In the genomic region with DNA sequence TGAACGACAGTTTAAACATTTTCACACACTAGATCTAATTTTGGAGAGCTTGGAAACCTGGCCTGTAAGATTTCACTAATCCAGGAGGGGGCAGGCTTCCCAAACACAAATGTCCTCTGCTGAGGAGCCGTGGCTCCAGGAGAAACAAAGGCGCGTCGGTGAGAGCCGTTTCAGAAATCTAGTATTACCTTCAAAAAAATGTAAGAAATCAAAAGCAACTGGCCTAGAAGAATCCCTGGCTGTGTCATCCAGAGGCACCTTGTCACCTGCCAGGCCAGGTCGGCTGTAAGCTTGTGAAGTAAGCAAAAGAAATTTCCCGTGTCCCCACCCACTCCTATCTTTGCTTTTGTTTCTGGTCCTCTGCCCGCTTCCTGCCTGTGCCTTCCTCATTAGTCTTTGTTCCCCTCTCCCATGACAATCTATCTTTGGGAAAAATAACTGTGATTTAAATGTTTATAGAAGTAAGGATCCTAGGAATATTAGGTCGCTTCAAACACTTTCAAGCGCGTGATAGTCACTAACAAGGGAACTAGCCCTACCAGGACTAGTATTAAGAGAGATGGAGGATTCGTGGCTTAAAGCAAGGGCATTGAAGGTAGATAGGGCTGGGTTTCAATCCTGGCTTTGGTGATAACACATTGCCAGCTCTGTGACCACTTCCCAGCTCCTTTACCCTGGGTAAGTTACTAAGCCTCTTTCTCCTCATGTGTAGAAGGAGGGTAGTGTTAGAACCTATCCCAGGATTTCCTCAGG, we compare ENCODE assay signal across 8 cellular contexts.
A peak's percentile ranks its signal among the peaks of the same experiment; 100 is the strongest.
DNase-seq lines count a peak whose midpoint lies in the region; ATAC-seq and TF ChIP-seq lines count a peak whose summit lies in the region.

No MANE protein-coding gene starts in this region.

- H3K9me3 Mint-ChIP-seq in activated T-helper 17 cell treated with anti-CD3 and anti-CD28 coated beads, Interleukin-2, amount 50 U/mL, for 72 hours = no peaks in the 10 kb centered on the region

- peaks cover 7% of the 10 kb centered on the region for H3K4me1 Mint-ChIP-seq in activated T-helper 17 cell treated with anti-CD3 and anti-CD28 coated beads, Interleukin-2, amount 50 U/mL, for 72 hours

- no peaks in the 10 kb centered on the region for H3K9me3 ChIP-seq in HUES6 (ENCODE audit: control insufficient read depth, insufficient read depth, low read depth, low read length)
- no peaks in the 10 kb centered on the region for H3K9me3 ChIP-seq in PC-9 (ENCODE audit: insufficient read depth, low read depth)
- H3K9me3 ChIP-seq in neuron (ENCODE audit: low read length) = peaks cover 4% of the 10 kb centered on the region

- peak overlapping the region; percentile 81 for H3K27ac Mint-ChIP-seq in activated T-helper 17 cell treated with anti-CD3 and anti-CD28 coated beads, Interleukin-2, amount 50 U/mL, for 72 hours

- POLR2A ChIA-PET in PC-9 (lab: Charles Lee; ENCODE audit: unreplicated experiment) = interaction anchor here (0.7 kb wide), 1 partner anchor 228 kb away, joined by 8 read pairs; no protein-coding TSS in a partner anchor

- H3K27ac ChIP-seq in HUES6 (ENCODE audit: low read depth, low read length) = peak overlapping the region; percentile 21; the same call in 1 of the 2 replicates
- H3K27ac ChIP-seq in PC-9 = no peak overlapping the region

- CTCF ChIA-PET in PC-9 (lab: Charles Lee) = interaction anchor here (0.5 to 0.7 kb wide), 2 partner anchors 490 to 573 kb away, joined by 3 read pairs; no protein-coding TSS in a partner anchor

- H3F3A ChIP-seq in PC-9 (ENCODE audit: insufficient read depth, low read depth) = no peaks in the 10 kb centered on the region

- intact Hi-C loops in PC-9 (cut with micrococcal nuclease; ENCODE audit: unreplicated experiment) = loop anchor here (1.0 to 5.0 kb wide), 4 partner anchors 340 to 573 kb away; no protein-coding TSS in a partner anchor

- H3K9ac ChIP-seq in HUES6 (ENCODE audit: low read length) = peak overlapping the region; percentile 74

- H2AFZ ChIP-seq in PC-9 (peak overlapping the region; percentile 70; the same call in 1 of the 2 replicates), neuron (ENCODE audit: low read depth, low read length) (peak overlapping the region; percentile 89)

- H3K79me2 ChIP-seq in PC-9 (ENCODE audit: low read depth) = no peaks in the 10 kb centered on the region

- H3K36me3 ChIP-seq in HUES6 (ENCODE audit: control insufficient read depth, insufficient read depth, low read length) (no peaks in the 10 kb centered on the region), PC-9 (ENCODE audit: low read depth) (no peaks in the 10 kb centered on the region), neuron (ENCODE audit: insufficient read depth, low read length) (no peaks in the 10 kb centered on the region)

- ATAC-seq in activated T-helper 17 cell treated with anti-CD3 and anti-CD28 coated beads, Interleukin-2, amount 50 U/mL, for 72 hours (replicated peaks) = peak; percentile 86

- peak overlapping the region; percentile 72 for H3K4me2 ChIP-seq in PC-9

- H3K4me1 ChIP-seq in HUES6 (ENCODE audit: control insufficient read depth, insufficient read depth, low read length) (peaks cover 10% of the 10 kb centered on the region), PC-9 (replicated peaks; ENCODE audit: insufficient read depth) (no peaks in the 10 kb centered on the region), neuron (ENCODE audit: insufficient read depth, low read length) (peaks cover 5% of the 10 kb centered on the region)

- no peaks in the 10 kb centered on the region for H3K27me3 ChIP-seq in HUES6 (ENCODE audit: control insufficient read depth, insufficient read depth, low read length)
- no peaks in the 10 kb centered on the region for H3K27me3 ChIP-seq in PC-9 (ENCODE audit: insufficient read depth, low read depth)
- H3K27me3 ChIP-seq in neuron (ENCODE audit: insufficient read depth, low read length) = no peaks in the 10 kb centered on the region

- H3K4me3 Mint-ChIP-seq in activated T-helper 17 cell treated with anti-CD3 and anti-CD28 coated beads, Interleukin-2, amount 50 U/mL, for 72 hours = peak overlapping the region; percentile 84

- peaks cover 4% of the 10 kb centered on the region for H3K27me3 Mint-ChIP-seq in activated T-helper 17 cell treated with anti-CD3 and anti-CD28 coated beads, Interleukin-2, amount 50 U/mL, for 72 hours

- H3K9me2 ChIP-seq in PC-9 (ENCODE audit: insufficient read depth) = no peaks in the 10 kb centered on the region

- no peaks in the 10 kb centered on the region for H3K36me3 Mint-ChIP-seq in activated T-helper 17 cell treated with anti-CD3 and anti-CD28 coated beads, Interleukin-2, amount 50 U/mL, for 72 hours (ENCODE audit: low read depth)

- H3K4me3 ChIP-seq in HUES6 (ENCODE audit: low read depth, low read length) (peak overlapping the region; percentile 63), PC-9 (peak overlapping the region; percentile 51; the same call in 1 of the 2 replicates), fibroblast of villous mesenchyme (ENCODE audit: low read depth, low read length) (peak overlapping the region; percentile 66), neuron (ENCODE audit: low read length) (peak overlapping the region; percentile 45)

- TF ChIP-seq CTCF in GM20000 (IDR thresholded peaks at IDR 0.05; ENCODE audit: extremely low read depth, missing control alignments) (peak; percentile 57), PC-9 (conservative IDR thresholded peaks at IDR 0.05) (peak; percentile 81), fibroblast of villous mesenchyme (IDR thresholded peaks at IDR 0.05; ENCODE audit: insufficient read depth, low read depth, low read length) (peak; percentile 73)

- no peaks in the 10 kb centered on the region for H4K20me1 ChIP-seq in PC-9 (ENCODE audit: insufficient read depth)

- DNase-seq in COR-L47 (lab: John Stamatoyannopoulos, UW) (peak; percentile 68), GM20000 (ENCODE audit: low spot score) (peak; percentile 63), PC-9 (peak in 1 of 2 experiments; percentile 43), fibroblast of villous mesenchyme (ENCODE audit: low read depth) (peak; percentile 70), stromal cell of bone marrow (ENCODE audit: low read depth) (peak; percentile 41)

- BruUV-seq in PC-9 (replicated peaks; lab: Mats Ljungman, UMichigan) = no TSS peak
